In the genomic region with DNA sequence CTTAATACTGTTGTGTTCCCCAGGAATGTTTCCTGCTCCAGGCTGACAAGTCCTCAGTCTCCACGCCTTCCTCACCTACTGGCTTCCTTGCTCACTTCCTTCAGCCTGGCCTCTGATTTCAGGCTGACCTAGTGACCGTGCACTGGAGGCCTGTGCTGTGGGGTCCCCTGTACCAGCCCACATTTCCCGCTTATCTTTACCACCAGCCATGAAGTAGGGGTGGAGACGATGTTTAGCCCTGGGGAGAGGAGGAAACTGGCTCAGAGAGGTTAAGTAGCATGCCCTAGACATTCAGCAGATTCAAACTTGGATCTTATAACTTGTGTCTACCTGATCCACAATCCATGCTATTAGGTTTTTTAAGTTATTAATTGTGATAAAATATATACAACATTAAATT, we compare ENCODE assay signal across 21 cellular contexts. TPM values are rescaled to one million over a fixed set of nuclear protein-coding genes. Genes with fewer than 3 reads are reported as not detected.
DNase-seq lines count a peak whose midpoint lies in the region; ATAC-seq, FAIRE-seq and TF ChIP-seq lines count a peak whose summit lies in the region.
"Had no signal": no experiment of that assay in that cellular context is flagged by ENCODE, and none has a peak within 500 bp of the region (broad histone marks: within the 10 kb centered on the region; RNA-seq: fewer than 3 reads in every experiment).

No MANE protein-coding gene starts in this region.

- dilution Hi-C loops in mammary epithelial cell (cut with HindIII; ENCODE audit: low sequenced_read_pairs) = no loop called here

- H3K27ac ChIP-seq in mammary epithelial cell (ENCODE audit: insufficient read depth, low read depth, low read length) = no peak overlapping the region
- H3K27ac ChIP-seq in breast epithelium = no peak overlapping the region
- H3K27ac ChIP-seq in K562 (ENCODE audit: extremely low read depth, low read depth, low read length) = no peak overlapping the region
- H3K27ac ChIP-seq in CD4-positive, alpha-beta T cell (ENCODE audit: low read depth, low read length) = no peak overlapping the region
- H3K27ac ChIP-seq in PC-3 (ENCODE audit: low read length) = no peak overlapping the region
- H3K27ac ChIP-seq: HL-60 had no signal

- intact Hi-C loops in mammary epithelial cell (cut with micrococcal nuclease) = no loop called here
- intact Hi-C loops in breast epithelium (cut with DNase I; ENCODE audit: low total_unique reads) = no loop called here
- intact Hi-C loops in K562 (cut with micrococcal nuclease) = no loop called here
- intact Hi-C loops in CD4-positive, alpha-beta T cell (cut with DNase I, micrococcal nuclease) = loop anchor here in 1 of 2 experiments (10.0 kb wide), 1 partner anchor 916 kb away; the partner anchor contains the start of gene MAPK8
- intact Hi-C loops in PC-3 (cut with micrococcal nuclease) = no loop called here

- H3K9ac ChIP-seq in mammary epithelial cell (ENCODE audit: insufficient read depth, low read length) (no peak overlapping the region), K562 (ENCODE audit: insufficient read depth in 1 of 2, low read depth in 2 of 2, low read length in 2 of 2) (no peak overlapping the region), PC-3 (ENCODE audit: low read length) (no peak overlapping the region)

- H3K4me3 ChIP-seq in mammary epithelial cell (replicated peaks in 1 of 3; ENCODE audit: insufficient read depth in 1 of 3, low read depth in 2 of 3, low read length in 3 of 3) (no peak overlapping the region), breast epithelium (no peak overlapping the region), K562 (no peak overlapping the region), PC-3 (ENCODE audit: low read length) (no peak overlapping the region)

- H3K79me2 ChIP-seq in mammary epithelial cell (ENCODE audit: insufficient read depth, low read length) (no peaks in the 10 kb centered on the region), K562 (ENCODE audit: control insufficient read depth, insufficient read depth, low read length) (no peaks in the 10 kb centered on the region), PC-3 (ENCODE audit: low read length) (no peaks in the 10 kb centered on the region)

- H3K27ac Mint-ChIP-seq in type B pancreatic cell = no peak overlapping the region
- no peak overlapping the region for H3K27ac Mint-ChIP-seq in CD4-positive, alpha-beta T cell
- H3K27ac Mint-ChIP-seq: CD4-positive, CD25-positive, alpha-beta regulatory T cell had no signal

- no peak for DNase-seq in mammary epithelial cell
- DNase-seq in breast epithelium (ENCODE audit: low spot score in 2 of 2) = no peak
- peak in 2 of 4 experiments; percentile 58 to 65 for DNase-seq in K562 (ENCODE audit: extremely low read depth in 1 of 4, low spot score in 3 of 4)
- peak; percentile 21 for DNase-seq in left lobe of liver (ENCODE audit: low spot score)
- DNase-seq in type B pancreatic cell (ENCODE audit: extremely low spot score, unreplicated experiment) = peak; percentile 32
- DNase-seq in hepatic stellate cell (ENCODE audit: low spot score) = no peak
- no peak for DNase-seq in CD4-positive, alpha-beta T cell
- no peak for DNase-seq in PC-3
- DNase-seq: BE2C; C1 segment of cervical spinal cord; CD4-positive, CD25-positive, alpha-beta regulatory T cell; DMS153; DMS79; GDM1; GOT3; HCEC 1CT; KBM-7 had no signal

- no peaks in the 10 kb centered on the region for H3K36me3 Mint-ChIP-seq in type B pancreatic cell
- H3K36me3 Mint-ChIP-seq in CD4-positive, alpha-beta T cell (ENCODE audit: low read depth) = no peaks in the 10 kb centered on the region
- H3K36me3 Mint-ChIP-seq: CD4-positive, CD25-positive, alpha-beta regulatory T cell had no signal

- H2AFZ ChIP-seq in mammary epithelial cell (ENCODE audit: low read depth, low read length) (peak overlapping the region; percentile 3), K562 (ENCODE audit: low read depth, low read length) (no peak overlapping the region), PC-3 (ENCODE audit: low read length) (no peak overlapping the region)

- ATAC-seq in K562 = peak; percentile 4; the same call in 1 of the 3 replicates
- no peak for ATAC-seq in left lobe of liver
- ATAC-seq in CD4-positive, alpha-beta T cell (ENCODE audit: poor library complexity) = no peak
- no peak for ATAC-seq in PC-3

- TF ChIP-seq CTCF in mammary epithelial cell (conservative IDR thresholded peaks at IDR 0.05 in 1 of 2, IDR thresholded peaks at IDR 0.05 in 1 of 2; ENCODE audit: extremely low read depth in 1 of 2, insufficient read depth in 1 of 2, low read depth in 1 of 2, low read length in 2 of 2) = no peak
- TF ChIP-seq CTCF in breast epithelium (IDR thresholded peaks at IDR 0.05) = no peak
- no peak for TF ChIP-seq CTCF in K562 (IDR thresholded peaks at IDR 0.05 in 2 of 3, conservative IDR thresholded peaks at IDR 0.05 in 1 of 3; ENCODE audit: insufficient read depth in 2 of 3, low read depth in 1 of 3, low read length in 3 of 3)
- no peak for TF ChIP-seq CTCF in type B pancreatic cell (conservative IDR thresholded peaks at IDR 0.05)
- TF ChIP-seq CTCF in CD4-positive, alpha-beta T cell (IDR thresholded peaks at IDR 0.05) = no peak
- no peak for TF ChIP-seq CTCF in PC-3 (conservative IDR thresholded peaks at IDR 0.05; ENCODE audit: low read depth, low read length)

- no peaks in the 10 kb centered on the region for H3K27me3 ChIP-seq in mammary epithelial cell (ENCODE audit: insufficient read depth, low read length)
- H3K27me3 ChIP-seq in breast epithelium = no peaks in the 10 kb centered on the region
- no peaks in the 10 kb centered on the region; a peak in 1 of 5 replicates for H3K27me3 ChIP-seq in K562 (ENCODE audit: control insufficient read depth in 2 of 2, insufficient read depth in 2 of 2, low read length in 2 of 2)
- no peaks in the 10 kb centered on the region for H3K27me3 ChIP-seq in CD4-positive, alpha-beta T cell (ENCODE audit: control insufficient read depth, insufficient read depth, low read length)
- H3K27me3 ChIP-seq in PC-3 (ENCODE audit: low read length) = no peaks in the 10 kb centered on the region

- H3F3A ChIP-seq in PC-3 (ENCODE audit: low read length, unreplicated experiment) = no peaks in the 10 kb centered on the region

- WGBS in mammary epithelial cell (ENCODE audit: low coverage, missing lambda C conversion rate) = 95% methylated on average over 4 of the region's 4 CpGs
- WGBS in K562 (ENCODE audit: insufficient coverage, low coverage, missing lambda C conversion rate) = 4% methylated on average over 4 of the region's 4 CpGs

- H3K4me1 Mint-ChIP-seq in type B pancreatic cell (ENCODE audit: unreplicated experiment) = peaks cover 4% of the 10 kb centered on the region
- H3K4me1 Mint-ChIP-seq in CD4-positive, alpha-beta T cell (ENCODE audit: low read depth) = peaks cover 6% of the 10 kb centered on the region

- H4K20me1 ChIP-seq in mammary epithelial cell (ENCODE audit: insufficient read depth, low read length) (no peaks in the 10 kb centered on the region), K562 (replicated peaks; ENCODE audit: control insufficient read depth, insufficient read depth, low read length) (no peaks in the 10 kb centered on the region), PC-3 (ENCODE audit: low read length) (no peaks in the 10 kb centered on the region)

- no peaks in the 10 kb centered on the region for H3K9me2 ChIP-seq in PC-3 (replicated peaks; ENCODE audit: low read length)

- TF ChIP-seq EP300 in K562 (IDR thresholded peaks at IDR 0.05; ENCODE audit: low read length) = no peak

- POLR2A ChIA-PET in K562 (lab: Yijun Ruan, JAX) (no interaction called here), PC-3 (lab: Charles Lee; ENCODE audit: unreplicated experiment) (no interaction called here)
- POLR2A ChIA-PET in CD4-positive, alpha-beta T cell (lab: Charles Lee) = no interaction called here

- no peak for FAIRE-seq in K562 (lab: Jason Lieb, UNC)

- H3K9me1 ChIP-seq in K562 (ENCODE audit: control insufficient read depth, insufficient read depth, low read length) = no peaks in the 10 kb centered on the region

- peaks cover 9% of the 10 kb centered on the region for H3K4me1 ChIP-seq in mammary epithelial cell (ENCODE audit: insufficient read depth, low read length)
- no peaks in the 10 kb centered on the region for H3K4me1 ChIP-seq in breast epithelium
- H3K4me1 ChIP-seq in K562 (replicated peaks in 1 of 2; ENCODE audit: control insufficient read depth in 2 of 2, insufficient read depth in 2 of 2, low read length in 2 of 2) = peaks cover 0 to 10% of the 10 kb centered on the region in 2 experiments; a peak in 3 of 5 replicates
- peaks cover 4% of the 10 kb centered on the region; the same call in 1 of the 2 replicates for H3K4me1 ChIP-seq in PC-3 (ENCODE audit: insufficient read depth, low read length)
- H3K4me1 ChIP-seq: BE2C had no signal

- H3K4me3 Mint-ChIP-seq in type B pancreatic cell = no peak overlapping the region
- no peak overlapping the region for H3K4me3 Mint-ChIP-seq in CD4-positive, alpha-beta T cell
- H3K4me3 Mint-ChIP-seq: CD4-positive, CD25-positive, alpha-beta regulatory T cell had no signal

- H3K4me2 ChIP-seq in mammary epithelial cell (ENCODE audit: insufficient read depth, low read depth, low read length) (no peak overlapping the region), K562 (ENCODE audit: insufficient read depth, low read length) (no peak overlapping the region; the same call in 1 of the 2 replicates), PC-3 (ENCODE audit: low read length) (no peak overlapping the region)

- H3K36me3 ChIP-seq in mammary epithelial cell (ENCODE audit: insufficient read depth, low read length) (no peaks in the 10 kb centered on the region), breast epithelium (no peaks in the 10 kb centered on the region), K562 (ENCODE audit: control insufficient read depth, insufficient read depth, low read length) (no peaks in the 10 kb centered on the region), PC-3 (ENCODE audit: low read depth, low read length) (no peaks in the 10 kb centered on the region)
- H3K36me3 ChIP-seq: BE2C had no signal

- peaks cover 8% of the 10 kb centered on the region for H3K27me3 Mint-ChIP-seq in type B pancreatic cell
- peaks cover 12% of the 10 kb centered on the region for H3K27me3 Mint-ChIP-seq in CD4-positive, alpha-beta T cell

- BruUV-seq in mammary epithelial cell (replicated peaks; lab: Mats Ljungman, UMichigan) (no TSS peak), K562 (replicated peaks; lab: Mats Ljungman, UMichigan) (no TSS peak), PC-3 (replicated peaks; lab: Mats Ljungman, UMichigan) (no TSS peak)

- no peaks in the 10 kb centered on the region for H3K9me3 ChIP-seq in mammary epithelial cell (replicated peaks; ENCODE audit: insufficient read depth, low read length)
- no peaks in the 10 kb centered on the region for H3K9me3 ChIP-seq in breast epithelium
- no peaks in the 10 kb centered on the region; the same call in 1 of the 2 replicates for H3K9me3 ChIP-seq in K562 (replicated peaks; ENCODE audit: control insufficient read depth, insufficient read depth, low read depth, low read length)
- H3K9me3 ChIP-seq in CD4-positive, alpha-beta T cell (ENCODE audit: control insufficient read depth, low read length) = no peaks in the 10 kb centered on the region
- no peaks in the 10 kb centered on the region for H3K9me3 ChIP-seq in PC-3 (ENCODE audit: low read length)
- H3K9me3 ChIP-seq: BE2C had no signal

- H3K9me3 Mint-ChIP-seq in type B pancreatic cell = no peaks in the 10 kb centered on the region
- peaks cover 2% of the 10 kb centered on the region for H3K9me3 Mint-ChIP-seq in CD4-positive, alpha-beta T cell

- TF ChIP-seq POLR2A in breast epithelium (IDR thresholded peaks at IDR 0.05) = no peak
- no peak for TF ChIP-seq POLR2A in K562 (conservative IDR thresholded peaks at IDR 0.05)

- no peak for TF ChIP-seq RAD21 in K562 (CRISPR knock-in tag; conservative IDR thresholded peaks at IDR 0.05 in 1 of 2, IDR thresholded peaks at IDR 0.05 in 1 of 2)

- CTCF ChIA-PET in mammary epithelial cell (lab: Charles Lee; ENCODE audit: low non-redundant PET) (no interaction called here), K562 (lab: Yijun Ruan, JAX; ENCODE audit: low intra/inter-chr PET ratio) (no interaction called here), PC-3 (lab: Charles Lee) (no interaction called here)
- CTCF ChIA-PET in CD4-positive, alpha-beta T cell (lab: Charles Lee) = no interaction called here

- in situ Hi-C loops in mammary epithelial cell (cut with MboI; ENCODE audit: low sequenced_read_pairs in 2 of 2) = no loop called here
- in situ Hi-C loops in K562 (cut with MboI) = no loop called here

RNA-seq across cellular contexts. Expression of gene ZNF488, which starts 4.8 kb away (rescaled TPM):
- total RNA-seq in mammary epithelial cell = 1 to 10 TPM in 1 of 2 donors, under 1 TPM in 1; 0.67 to 1.4 TPM
- polyA plus RNA-seq in mammary epithelial cell = 3.5 TPM
- polyA minus RNA-seq in mammary epithelial cell = 5.2 TPM
- under 1 TPM in 1 of 3 donors, not detected in 2; 0.44 TPM for total RNA-seq in breast epithelium
- total RNA-seq in K562 (2011; cell fraction: chromatin; rRNA removed; ENCODE audit: low replicate concordance) = 0.30 TPM in 1 of 2 replicates, not detected in the other
- 0.13 and 0.33 TPM in 2 replicates for total RNA-seq in K562 (2011; cell fraction: nucleolus; rRNA removed)
- not detected in 2 replicates for total RNA-seq in K562 (2011; cell fraction: nucleoplasm; rRNA removed)
- total RNA-seq in K562 (2014; rRNA removed) = not detected in 2 replicates
- not detected in 2 replicates for total RNA-seq in K562 (2014; rRNA removed; fragmentation: Illumina TruSeq; extraction: Trizol)
- 0.04 TPM in 1 of 2 replicates, not detected in the other for total RNA-seq in K562 (2015; rRNA removed; fragmentation: Illumina TruSeq; extraction: Trizol)
- 0.07 and 0.11 TPM in 2 replicates for total RNA-seq in K562 (2021)
- 0.04 and 0.08 TPM in 2 replicates for polyA plus RNA-seq in K562 (2011; rRNA removed)
- polyA plus RNA-seq in K562 (2011; cell fraction: cytosol; rRNA removed) = 0.01 and 0.15 TPM in 2 replicates
- 0.13 TPM in 1 of 2 replicates, not detected in the other for polyA plus RNA-seq in K562 (2011; cell fraction: nucleus; rRNA removed)
- polyA plus RNA-seq in K562 (2012) = 0.05 TPM in 1 of 2 replicates, not detected in the other
- polyA plus RNA-seq in K562 (2014; fragmentation: Illumina TruSeq; extraction: Trizol) = 0.09 TPM in 1 of 2 replicates, not detected in the other
- under 1 TPM in 1 of 2 experiments, not detected in 1; 0.03 TPM for polyA plus RNA-seq in K562 (2014; fragmentation: Nextera tagmentation; extraction: Ambion mirVana)
- polyA plus RNA-seq in K562 (2014; rRNA removed) = 0.04 TPM in 1 of 2 replicates, not detected in the other
- polyA minus RNA-seq in K562 (2011; rRNA and poly(A)+ RNA removed) = 0.14 TPM in 1 of 2 replicates, not detected in the other
- polyA minus RNA-seq in K562 (2011; cell fraction: cytosol; rRNA and poly(A)+ RNA removed) = not detected in 2 replicates
- polyA minus RNA-seq in K562 (2011; cell fraction: nucleus; rRNA and poly(A)+ RNA removed) = 0.11 and 0.13 TPM in 2 replicates
- 0.08 TPM for total RNA-seq in left lobe of liver
- 4.0 and 4.9 TPM in 2 replicates for total RNA-seq in type B pancreatic cell (ENCODE audit: low replicate concordance)
- total RNA-seq in CD4-positive, alpha-beta T cell = not detected
- 1.7 and 2.1 TPM in 2 replicates for total RNA-seq in PC-3 (2014; rRNA removed)
- total RNA-seq: CD4-positive, CD25-positive, alpha-beta regulatory T cell had no signal
- polyA plus RNA-seq: CD4-positive, CD25-positive, alpha-beta regulatory T cell had no signal

RNA-seq across cellular contexts. Expression of gene RBP3, which starts 40.7 kb away (rescaled TPM):
- total RNA-seq in mammary epithelial cell (not detected), breast epithelium (not detected), K562 (2014; rRNA removed) (not detected in 2 replicates), K562 (2014; rRNA removed; fragmentation: Illumina TruSeq; extraction: Trizol) (not detected in 2 replicates), K562 (2015; rRNA removed; fragmentation: Illumina TruSeq; extraction: Trizol) (not detected in 2 replicates), K562 (2021) (not detected in 2 replicates), left lobe of liver (not detected), type B pancreatic cell (ENCODE audit: low replicate concordance) (not detected in 2 replicates), PC-3 (2014; rRNA removed) (not detected in 2 replicates)
- polyA plus RNA-seq in mammary epithelial cell (not detected), K562 (2011; rRNA removed) (not detected in 2 replicates), K562 (2014; fragmentation: Illumina TruSeq; extraction: Trizol) (not detected in 2 replicates), K562 (2014; fragmentation: Nextera tagmentation; extraction: Ambion mirVana) (not detected), K562 (2014; rRNA removed) (not detected in 2 replicates)
- polyA minus RNA-seq in mammary epithelial cell = not detected
- not detected in 2 replicates for total RNA-seq in K562 (2011; cell fraction: chromatin; rRNA removed; ENCODE audit: low replicate concordance)
- total RNA-seq in K562 (2011; cell fraction: nucleolus; rRNA removed) = not detected in 2 replicates
- total RNA-seq in K562 (2011; cell fraction: nucleoplasm; rRNA removed) = not detected in 2 replicates
- not detected in 2 replicates for polyA plus RNA-seq in K562 (2011; cell fraction: cytosol; rRNA removed)
- polyA plus RNA-seq in K562 (2011; cell fraction: nucleus; rRNA removed) = not detected in 2 replicates
- not detected in 2 replicates for polyA plus RNA-seq in K562 (2012)
- polyA minus RNA-seq in K562 (2011; rRNA and poly(A)+ RNA removed) = not detected in 2 replicates
- not detected in 2 replicates for polyA minus RNA-seq in K562 (2011; cell fraction: cytosol; rRNA and poly(A)+ RNA removed)
- polyA minus RNA-seq in K562 (2011; cell fraction: nucleus; rRNA and poly(A)+ RNA removed) = not detected in 2 replicates
- total RNA-seq in CD4-positive, alpha-beta T cell = not detected
- total RNA-seq: A172; CD4-positive, CD25-positive, alpha-beta regulatory T cell; Daoy; HT1080 had no signal
- polyA plus RNA-seq: CD4-positive, CD25-positive, alpha-beta regulatory T cell had no signal

Comparison
In these comparisons a context has a peak if more than half of its experiments do, and no peak if none do; other contexts are left out.
1. DNase-seq: peak in left lobe of liver (single experiment) and type B pancreatic cell (single experiment); none in mammary epithelial cell (single experiment), breast epithelium (0 of 2), hepatic stellate cell (single experiment), CD4-positive, alpha-beta T cell (0 of 10) and PC-3 (single experiment).